ENCODE assay signal across 8 cellular contexts in genomic region chr1:226870323-226871046, GRCh38. TPM values are rescaled to one million over a fixed set of nuclear protein-coding genes. Genes with fewer than 3 reads are reported as not detected.
DNase-seq lines count a peak whose midpoint lies in the region; ATAC-seq and TF ChIP-seq lines count a peak whose summit lies in the region.

Gene PSEN2, plus strand, starts transcription at chr1:226870616. Its CDS starts 11,292 bp downstream, at chr1:226881908.

- peaks cover 11% of the 10 kb centered on the region for H3K4me1 Mint-ChIP-seq in glutamatergic neuron (ENCODE audit: low read depth, unreplicated experiment)
- peaks cover 26% of the 10 kb centered on the region for H3K4me1 Mint-ChIP-seq in type B pancreatic cell (ENCODE audit: unreplicated experiment)

- peaks cover 0 to 4% of the 10 kb centered on the region in 2 donors for H3K36me3 Mint-ChIP-seq in activated naive CD4-positive, alpha-beta T cell treated with anti-CD3 and anti-CD28 coated beads, Interleukin-2, amount 50 U/mL, for 72 hours
- H3K36me3 Mint-ChIP-seq in glutamatergic neuron (ENCODE audit: unreplicated experiment) (no peaks in the 10 kb centered on the region), type B pancreatic cell (peaks cover 4% of the 10 kb centered on the region)

- peaks cover 8% of the 10 kb centered on the region for H3K27me3 Mint-ChIP-seq in glutamatergic neuron (ENCODE audit: unreplicated experiment)
- H3K27me3 Mint-ChIP-seq in type B pancreatic cell: peaks cover 14% of the 10 kb centered on the region

- no peaks in the 10 kb centered on the region for H3K9me3 Mint-ChIP-seq in activated naive CD4-positive, alpha-beta T cell treated with anti-CD3 and anti-CD28 coated beads, Interleukin-2, amount 50 U/mL, for 72 hours
- H3K9me3 Mint-ChIP-seq in glutamatergic neuron (ENCODE audit: unreplicated experiment): peaks cover 4% of the 10 kb centered on the region
- peaks cover 5% of the 10 kb centered on the region for H3K9me3 Mint-ChIP-seq in type B pancreatic cell

- H3K36me3 ChIP-seq in HUES48 (ENCODE audit: control insufficient read depth, insufficient read depth, low read length) (no peaks in the 10 kb centered on the region), osteoblast (ENCODE audit: insufficient read depth, low read length) (no peaks in the 10 kb centered on the region)

- H3K27me3 ChIP-seq in HUES48 (ENCODE audit: control insufficient read depth, insufficient read depth, low read length): peaks cover 8% of the 10 kb centered on the region; the same call in 1 of the 2 replicates
- no peaks in the 10 kb centered on the region for H3K27me3 ChIP-seq in osteoblast (ENCODE audit: insufficient read depth, low read length)

- ATAC-seq in GM21447 (IDR thresholded peaks at IDR 0.05; ENCODE audit: unreplicated experiment): peak; percentile 90
- peak; percentile 88 to 92 for ATAC-seq in activated naive CD4-positive, alpha-beta T cell treated with anti-CD3 and anti-CD28 coated beads, Interleukin-2, amount 50 U/mL, for 72 hours

- peak within 1 kb of the TSS; percentile 66 for H3K9ac ChIP-seq in HUES48 (ENCODE audit: low read depth, low read length)

- TF ChIP-seq CTCF in glutamatergic neuron (IDR thresholded peaks at IDR 0.05; ENCODE audit: partially characterized antibody, unreplicated experiment): no peak
- no peak for TF ChIP-seq CTCF in osteoblast (IDR thresholded peaks at IDR 0.05; ENCODE audit: extremely low read depth, low read depth, low read length)
- peak; percentile 56 for TF ChIP-seq CTCF in type B pancreatic cell (conservative IDR thresholded peaks at IDR 0.05)

- H3K4me3 ChIP-seq in HUES48 (ENCODE audit: low read depth, low read length) (peak within 1 kb of the TSS; percentile 79), osteoblast (ENCODE audit: insufficient read depth, low read length) (peak within 1 kb of the TSS; percentile 84)

- peaks cover 21% of the 10 kb centered on the region for H3K4me1 ChIP-seq in HUES48 (ENCODE audit: control insufficient read depth, insufficient read depth, low read length)
- H3K4me1 ChIP-seq in osteoblast (ENCODE audit: insufficient read depth, low read length): peaks cover 13% of the 10 kb centered on the region

- no peaks in the 10 kb centered on the region for H3K9me3 ChIP-seq in HUES48 (ENCODE audit: control insufficient read depth, insufficient read depth, low read length)
- no peaks in the 10 kb centered on the region for H3K9me3 ChIP-seq in osteoblast (ENCODE audit: low read depth, low read length)

- H2AFZ ChIP-seq in osteoblast (ENCODE audit: low read length): peak within 1 kb of the TSS; percentile 93

- H3K27ac ChIP-seq in HUES48 (ENCODE audit: low read depth, low read length) (no peak within 1 kb of the TSS), osteoblast (ENCODE audit: low read depth, low read length) (peak within 1 kb of the TSS; percentile 8)

- peaks cover 10% of the 10 kb centered on the region for H3K79me2 ChIP-seq in osteoblast (ENCODE audit: insufficient read depth, low read length)

- H3K27ac Mint-ChIP-seq in activated naive CD4-positive, alpha-beta T cell treated with anti-CD3 and anti-CD28 coated beads, Interleukin-2, amount 50 U/mL, for 72 hours: peak within 1 kb of the TSS in 1 of 2 donors; percentile 9
- no peak within 1 kb of the TSS for H3K27ac Mint-ChIP-seq in glutamatergic neuron (ENCODE audit: unreplicated experiment)
- no peak within 1 kb of the TSS for H3K27ac Mint-ChIP-seq in type B pancreatic cell

- no peaks in the 10 kb centered on the region for H4K20me1 ChIP-seq in osteoblast (ENCODE audit: insufficient read depth, low read length)

- H3K4me3 Mint-ChIP-seq in glutamatergic neuron (ENCODE audit: unreplicated experiment) (peak within 1 kb of the TSS; percentile 88), type B pancreatic cell (peak within 1 kb of the TSS; percentile 91)

- H3K4me2 ChIP-seq in osteoblast (ENCODE audit: insufficient read depth, low read length): peak within 1 kb of the TSS; percentile 87

- DNase-seq in DMS53 treated with DMSO at 0.1 percent for 48 hours (lab: John Stamatoyannopoulos, UW; ENCODE audit: unreplicated experiment) (peak; percentile 66), SHP77 treated with DMSO at 0.1 percent for 48 hours (lab: John Stamatoyannopoulos, UW) (peak; percentile 40), glutamatergic neuron (peak; percentile 67), osteoblast (ENCODE audit: insufficient read length, low spot score, missing footprints) (peak; percentile 98), type B pancreatic cell (ENCODE audit: extremely low spot score, unreplicated experiment) (peak; percentile 77)
- peak; percentile 76 to 77 for DNase-seq in activated naive CD4-positive, alpha-beta T cell treated with anti-CD3 and anti-CD28 coated beads, Interleukin-2, amount 50 U/mL, for 72 hours (ENCODE audit: low spot score in 2 of 2)

RNA-seq across cellular contexts. Expression of gene PSEN2, which starts in this region (rescaled TPM):
- 1 to 10 TPM; 3.3 to 3.6 TPM for total RNA-seq in activated naive CD4-positive, alpha-beta T cell treated with anti-CD3 and anti-CD28 coated beads, Interleukin-2, amount 50 U/mL, for 72 hours
- total RNA-seq in glutamatergic neuron (ENCODE audit: unreplicated experiment) (22.2 TPM), osteoblast (31.5 and 32.9 TPM in 2 replicates), type B pancreatic cell (ENCODE audit: low replicate concordance) (10.5 and 22.6 TPM in 2 replicates)

Comparison
In these comparisons a context has a peak if more than half of its experiments do, and no peak if none do; other contexts are left out.
1. DNase-seq: peak in every context shown above with its lines; median percentile 98 in osteoblast; 77 in type B pancreatic cell; 76 in activated naive CD4-positive, alpha-beta T cell treated with anti-CD3 and anti-CD28 coated beads, Interleukin-2, amount 50 U/mL, for 72 hours; 67 in glutamatergic neuron; 66 in DMS53 treated with DMSO at 0.1 percent for 48 hours; 40 in SHP77 treated with DMSO at 0.1 percent for 48 hours.